Comparison of ENCODE assay signal across 11 cellular contexts in genomic region chr12:12017798-12018197, GRCh38. TPM values are rescaled to one million over a fixed set of nuclear protein-coding genes. Genes with fewer than 3 reads are reported as not detected.
DNase-seq lines count a peak whose midpoint lies in the region; ATAC-seq, FAIRE-seq and TF ChIP-seq lines count a peak whose summit lies in the region.
"Had no signal": no experiment of that assay in that cellular context is flagged by ENCODE, and none has a peak within 500 bp of the region (broad histone marks: within the 10 kb centered on the region; RNA-seq: fewer than 3 reads in every experiment).

No MANE protein-coding gene starts in this region.

- H3K4me1 ChIP-seq in HCT116 (ENCODE audit: control insufficient read depth in 1 of 2, insufficient read depth in 2 of 2, low read length in 2 of 2) (no peaks in the 10 kb centered on the region), keratinocyte (ENCODE audit: control insufficient read depth, extremely low read depth, insufficient read depth, low read length) (peaks cover 4% of the 10 kb centered on the region)

- TF ChIP-seq CTCF in HCT116 (IDR thresholded peaks at IDR 0.05 in 2 of 3, conservative IDR thresholded peaks at IDR 0.05 in 1 of 3; ENCODE audit: borderline replicate concordance in 1 of 3, insufficient read depth in 1 of 3, low read depth in 2 of 3, low read length in 2 of 3): peak in 2 of 3 experiments; percentile 24 to 27; a peak in 3 of 6 replicates
- TF ChIP-seq CTCF in keratinocyte (optimal IDR thresholded peaks at IDR 0.05 in 1 of 3, IDR thresholded peaks at IDR 0.05 in 1 of 3, conservative IDR thresholded peaks at IDR 0.05 in 1 of 3; ENCODE audit: extremely low read depth in 1 of 3, insufficient read depth in 2 of 3, low read length in 3 of 3): peak; percentile 19 to 35 (median 23)
- no peak for TF ChIP-seq CTCF in HFFc6 (IDR thresholded peaks at IDR 0.05)

- no peak overlapping the region for H3K4me2 ChIP-seq in HCT116 (ENCODE audit: low read length)
- H3K4me2 ChIP-seq in keratinocyte (ENCODE audit: control insufficient read depth, extremely low read depth, insufficient read depth, low read depth, low read length): no peak overlapping the region

- TF ChIP-seq RAD21 in HCT116 (IDR thresholded peaks at IDR 0.05; ENCODE audit: low read depth): peak; percentile 46

- H3K27me3 Mint-ChIP-seq in HFFc6 (ENCODE audit: insufficient read depth): peaks cover 27% of the 10 kb centered on the region

- TF ChIP-seq POLR2A in HCT116 (IDR thresholded peaks at IDR 0.05; ENCODE audit: borderline replicate concordance, extremely low read depth, insufficient read depth, insufficient read length): no peak

- H3K4me3 ChIP-seq in HCT116 (replicated peaks in 1 of 2; ENCODE audit: low read depth in 1 of 2, low read length in 2 of 2) (no peak overlapping the region), keratinocyte (ENCODE audit: control insufficient read depth in 2 of 3, extremely low read depth in 1 of 3, insufficient read depth in 2 of 3, low read depth in 1 of 3, low read length in 3 of 3) (no peak overlapping the region)
- H3K4me3 ChIP-seq: tibial artery had no signal

- POLR2A ChIA-PET in HCT116 (lab: Charles Lee): no interaction called here

- CTCF ChIA-PET in HCT116 (lab: Charles Lee): interaction anchor here (1.0 to 1.3 kb wide), 2 partner anchors 438 to 529 kb away, joined by 3 to 4 read pairs; no protein-coding TSS in a partner anchor

- intact Hi-C loops in HCT116 (cut with micrococcal nuclease): no loop called here

- no peak overlapping the region for H3K4me3 Mint-ChIP-seq in HFFc6

- H3K36me3 ChIP-seq in HCT116 (ENCODE audit: control insufficient read depth in 1 of 2, insufficient read depth in 2 of 2, low read length in 2 of 2) (no peaks in the 10 kb centered on the region), keratinocyte (ENCODE audit: control insufficient read depth in 2 of 2, extremely low read depth in 1 of 2, insufficient read depth in 2 of 2, low read length in 2 of 2) (no peaks in the 10 kb centered on the region)
- H3K36me3 ChIP-seq: tibial artery had no signal

- H3K4me1 Mint-ChIP-seq in HFFc6 (ENCODE audit: low read depth): peaks cover 17% of the 10 kb centered on the region

- FAIRE-seq in keratinocyte (lab: Jason Lieb, UNC): no peak

- no peak overlapping the region for H3K27ac Mint-ChIP-seq in HFFc6

- BruUV-seq in HCT116 (replicated peaks; lab: Mats Ljungman, UMichigan): no TSS peak

- DNase-seq in DMS 273 (lab: John Stamatoyannopoulos, UW; ENCODE audit: unreplicated experiment): peak; percentile 63
- no peak for DNase-seq in DMS 273 treated with DMSO at 0.1 percent for 48 hours (lab: John Stamatoyannopoulos, UW)
- DNase-seq in HCT116 (ENCODE audit: low read depth, low spot score): no peak
- DNase-seq in astrocyte of the hippocampus (ENCODE audit: low read depth, low spot score): peak; percentile 34
- no peak for DNase-seq in keratinocyte (ENCODE audit: low read depth, low spot score)
- no peak for DNase-seq in HFFc6
- no peak for DNase-seq in T-helper 9 cell
- DNase-seq in GM19238 (ENCODE audit: insufficient read length, low spot score): no peak
- DNase-seq: 8988T; effector memory CD4-positive, alpha-beta T cell; tibial artery had no signal

- H3K36me3 Mint-ChIP-seq in HFFc6 (ENCODE audit: low read depth): no peaks in the 10 kb centered on the region

- H3K27me3 ChIP-seq in HCT116 (ENCODE audit: insufficient read depth, low read length): no peaks in the 10 kb centered on the region
- H3K27me3 ChIP-seq in keratinocyte (ENCODE audit: control insufficient read depth, extremely low read depth, insufficient read depth, low read length): no peaks in the 10 kb centered on the region
- H3K27me3 ChIP-seq: tibial artery had no signal

- dilution Hi-C loops in keratinocyte (cut with MboI; ENCODE audit: extremely low pct_ligation_motif_present, low sequenced_read_pairs): no loop called here

- H3K9ac ChIP-seq in HCT116 (ENCODE audit: low read length) (no peak overlapping the region), keratinocyte (ENCODE audit: control insufficient read depth, extremely low read depth, insufficient read depth, low read length) (no peak overlapping the region)

- no peaks in the 10 kb centered on the region for H4K20me1 ChIP-seq in HCT116 (ENCODE audit: insufficient read depth)
- H4K20me1 ChIP-seq in keratinocyte (ENCODE audit: control insufficient read depth, extremely low read depth, insufficient read depth, low read length): no peaks in the 10 kb centered on the region

- no peak overlapping the region for H2AFZ ChIP-seq in HCT116 (ENCODE audit: low read depth, low read length, poor library complexity, severe bottlenecking)
- no peak overlapping the region for H2AFZ ChIP-seq in keratinocyte (ENCODE audit: control insufficient read depth, low read length)

- no peaks in the 10 kb centered on the region for H3K9me2 ChIP-seq in HCT116 (ENCODE audit: insufficient read depth)

- H3K79me2 ChIP-seq in HCT116 (ENCODE audit: insufficient read depth, low read length) (no peaks in the 10 kb centered on the region), keratinocyte (ENCODE audit: control insufficient read depth, insufficient read depth, low read length) (no peaks in the 10 kb centered on the region)

- RAD21 ChIA-PET in HCT116 (lab: Charles Lee; ENCODE audit: low non-redundant PET in 1 of 2, low total read pairs in 2 of 2, uncharacterized antibody in 2 of 2, unreplicated experiment in 2 of 2): no interaction called here

- H3K27ac ChIP-seq in HCT116 (ENCODE audit: low read depth, low read length): no peak overlapping the region
- no peak overlapping the region for H3K27ac ChIP-seq in keratinocyte (ENCODE audit: control insufficient read depth, insufficient read depth, low read length)
- H3K27ac ChIP-seq: tibial artery had no signal

- no peak for ATAC-seq in HCT116

- no peaks in the 10 kb centered on the region for H3K9me3 ChIP-seq in HCT116 (ENCODE audit: control insufficient read depth in 1 of 2, insufficient read depth in 1 of 2, low read depth in 1 of 2, low read length in 2 of 2)
- H3K9me3 ChIP-seq in keratinocyte (ENCODE audit: control insufficient read depth, low read depth, low read length): no peaks in the 10 kb centered on the region
- H3K9me3 ChIP-seq: tibial artery had no signal

- H3K9me1 ChIP-seq in keratinocyte (ENCODE audit: control insufficient read depth, extremely low read depth, insufficient read depth, low read length): no peaks in the 10 kb centered on the region

- no peaks in the 10 kb centered on the region for H3K9me3 Mint-ChIP-seq in HFFc6

TF ChIP-seq in HCT116, 20 proteins besides CTCF, POLR2A, EP300 and RAD21 (continues in another document):
- TF ChIP-seq TCF7L2 (IDR thresholded peaks at IDR 0.05; ENCODE audit: borderline replicate concordance, extremely low read depth, insufficient read depth, insufficient read length) (no peak), JUND (IDR thresholded peaks at IDR 0.05) (no peak), ZFX (IDR thresholded peaks at IDR 0.05) (no peak), YY1 (IDR thresholded peaks at IDR 0.05; ENCODE audit: extremely low read depth, insufficient replicate concordance, low read depth, low read length) (no peak), EZH2phosphoT487 (IDR thresholded peaks at IDR 0.05; ENCODE audit: borderline replicate concordance) (no peak), ZBTB33 (IDR thresholded peaks at IDR 0.05; ENCODE audit: extremely low read depth, insufficient replicate concordance, low read length) (no peak), EZH2 (IDR thresholded peaks at IDR 0.05) (no peak), SIN3A (IDR thresholded peaks at IDR 0.05; ENCODE audit: low read depth) (no peak), CEBPB (IDR thresholded peaks at IDR 0.05; ENCODE audit: low read depth) (no peak), ATF3 (IDR thresholded peaks at IDR 0.05) (no peak), ZNF274 (IDR thresholded peaks at IDR 0.05; ENCODE audit: low read depth, low read length) (no peak), SP1 (IDR thresholded peaks at IDR 0.05; ENCODE audit: low read depth) (no peak)

RNA-seq across cellular contexts. Expression of gene BCL2L14, which starts 52.9 kb away (rescaled TPM):
- 0.30 TPM for total RNA-seq in HCT116 (2021; ENCODE audit: unreplicated experiment)
- polyA plus RNA-seq in HCT116 (2012): 0.03 and 0.10 TPM in 2 replicates
- not detected in 3 replicates for polyA plus RNA-seq in keratinocyte
- polyA plus RNA-seq in keratinocyte (2011; ENCODE audit: low read depth): not detected
- polyA plus RNA-seq in keratinocyte (2011; cell fraction: cytosol; rRNA removed): not detected in 2 replicates
- polyA plus RNA-seq in keratinocyte (2011; cell fraction: nucleus; rRNA removed): not detected in 2 replicates
- 0.07 TPM in 1 of 2 replicates, not detected in the other for polyA plus RNA-seq in keratinocyte (2012; ENCODE audit: low replicate concordance)
- not detected in 3 replicates for polyA minus RNA-seq in keratinocyte
- not detected for polyA minus RNA-seq in keratinocyte (2011; cell fraction: cytosol; rRNA and poly(A)+ RNA removed)
- polyA minus RNA-seq in keratinocyte (2011; cell fraction: nucleus; rRNA and poly(A)+ RNA removed): not detected in 2 replicates
- total RNA-seq in HFFc6 (2021; fragmentation: NEBNext Ultra II Directional; extraction: Animal tissue kit (Norgen Biotek cat#: 25700)): not detected

Comparison
In these comparisons a context has a peak if more than half of its experiments do, and no peak if none do; other contexts are left out.
1. DNase-seq: peak in DMS 273 (single experiment) and astrocyte of the hippocampus (single experiment); none in DMS 273 treated with DMSO at 0.1 percent for 48 hours (single experiment), HCT116 (single experiment), keratinocyte (single experiment), HFFc6 (single experiment), T-helper 9 cell (single experiment) and GM19238 (single experiment).